18 cellular contexts compared by ENCODE assay signal in the genomic region with DNA sequence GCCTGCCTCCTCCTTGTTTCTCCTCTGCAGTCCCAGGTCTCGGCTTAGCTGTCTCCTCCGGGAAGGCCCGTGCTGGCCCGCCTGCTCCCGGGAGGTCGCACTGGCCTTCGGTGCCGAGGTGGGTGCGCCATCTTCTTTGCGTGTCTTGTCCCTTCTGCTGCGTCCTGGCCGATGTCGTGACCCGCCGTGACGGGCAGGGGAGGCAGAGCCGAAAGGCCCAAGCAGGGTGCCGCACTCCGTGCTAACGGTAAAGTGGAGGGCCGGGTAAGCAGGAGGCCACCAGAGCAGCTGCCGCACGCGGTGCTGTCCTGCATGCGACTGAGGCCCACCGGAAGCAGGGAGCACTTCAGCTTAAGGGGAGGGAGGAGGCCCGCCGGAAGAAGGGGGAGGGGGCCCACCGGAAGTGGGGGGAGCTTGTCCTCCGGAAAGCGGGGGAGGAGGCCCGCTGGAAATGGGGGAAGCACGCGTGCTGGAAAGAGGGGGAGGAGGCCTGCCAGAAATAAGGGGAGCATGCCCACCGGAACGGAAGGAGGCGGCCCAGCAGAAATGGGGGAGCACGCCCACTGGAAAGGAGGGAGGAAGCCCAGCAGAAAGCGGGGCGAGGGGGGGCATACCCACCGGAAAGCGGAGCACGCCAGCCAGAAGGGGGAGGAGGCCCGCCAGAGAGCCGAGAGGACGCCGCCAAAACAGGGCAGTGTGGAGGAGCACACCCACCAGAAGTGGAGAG.
DNase-seq lines count a peak whose midpoint lies in the region; ATAC-seq, FAIRE-seq and TF ChIP-seq lines count a peak whose summit lies in the region.
"Had no signal": no experiment of that assay in that cellular context is flagged by ENCODE, and none has a peak within 500 bp of the region (broad histone marks: within the 10 kb centered on the region; RNA-seq: fewer than 3 reads in every experiment).

No MANE protein-coding gene starts in this region.

- H3K4ac ChIP-seq in neuronal stem cell (ENCODE audit: low read length): no peak overlapping the region

- no CpG with 5 or more reads among the region's 47 CpGs for WGBS in neuronal stem cell (ENCODE audit: extremely low coverage in 2 of 2, insufficient read length in 2 of 2, insufficient replicate concordance in 1 of 2), 2 donors

- no peak overlapping the region for H3K14ac ChIP-seq in neuronal stem cell (ENCODE audit: low read length)

- peak overlapping the region; percentile 55 for H3K23ac ChIP-seq in neuronal stem cell (ENCODE audit: low read depth, low read length, poor library complexity)

- no peak overlapping the region for H3K27ac ChIP-seq in neuronal stem cell (replicated peaks; ENCODE audit: low read length)
- H3K27ac ChIP-seq: GM23248 had no signal

- DNase-seq in CMK (ENCODE audit: low read depth) (peak; percentile 96), NCI-H510A treated with DMSO at 0.1 percent for 48 hours (lab: John Stamatoyannopoulos, UW) (peak; percentile 66), UCSD-AML1 (lab: John Stamatoyannopoulos, UW; ENCODE audit: unreplicated experiment) (peak; percentile 54), neuronal stem cell (ENCODE audit: low spot score) (no peak), GM19239 (ENCODE audit: insufficient read length, low spot score) (no peak), GM12892 (ENCODE audit: insufficient read length) (no peak), left lobe of liver (ENCODE audit: low spot score) (no peak)
- DNase-seq: 8988T; CD4-positive, alpha-beta memory T cell; DMS79 treated with DMSO at 0.1 percent for 48 hours; GM23248; HFFc6; MG63; NCI-H1105; NCI-H2029; Right ventricle myocardium superior had no signal

- H3K27me3 ChIP-seq in neuronal stem cell (ENCODE audit: control insufficient read depth in 3 of 3, insufficient read depth in 3 of 3, low read depth in 1 of 3, low read length in 3 of 3): no peaks in the 10 kb centered on the region
- H3K27me3 ChIP-seq: MG63 had no signal

- no peaks in the 10 kb centered on the region for H3K36me3 ChIP-seq in neuronal stem cell (replicated peaks in 1 of 2; ENCODE audit: control insufficient read depth in 2 of 2, insufficient read depth in 2 of 2, low read length in 2 of 2)
- H3K36me3 ChIP-seq: MG63 had no signal

- H2AFZ ChIP-seq in neuronal stem cell (ENCODE audit: low read length): no peak overlapping the region
- H2AFZ ChIP-seq: GM23248 had no signal

- FAIRE-seq in GM19239 (lab: Jason Lieb, UNC): no peak
- no peak for FAIRE-seq in GM12892 (lab: Jason Lieb, UNC)

- H4K8ac ChIP-seq in neuronal stem cell (ENCODE audit: low read depth, low read length): peak overlapping the region; percentile 82

- H3K9ac ChIP-seq in neuronal stem cell (ENCODE audit: low read depth, low read length, poor library complexity): no peak overlapping the region
- H3K9ac ChIP-seq: GM23248 had no signal

- H2BK5ac ChIP-seq in neuronal stem cell (ENCODE audit: low read length): no peak overlapping the region

- H3K9me3 ChIP-seq in neuronal stem cell (replicated peaks in 1 of 2; ENCODE audit: control insufficient read depth in 2 of 2, insufficient read depth in 1 of 2, low read depth in 1 of 2, low read length in 2 of 2): no peaks in the 10 kb centered on the region
- H3K9me3 ChIP-seq: MG63 had no signal

- peak overlapping the region; percentile 70 for H2AK5ac ChIP-seq in neuronal stem cell (ENCODE audit: low read depth, low read length)

- no peak overlapping the region for H3K4me3 ChIP-seq in neuronal stem cell (ENCODE audit: low read length in 2 of 2)
- H3K4me3 ChIP-seq: GM23248, MG63 had no signal

- no peak for TF ChIP-seq POLR2A in GM12892 (IDR thresholded peaks at IDR 0.05; ENCODE audit: low read depth, low read length)

- peaks cover 0 to 1% of the 10 kb centered on the region in 2 donors for H3K4me1 ChIP-seq in neuronal stem cell (ENCODE audit: control insufficient read depth in 2 of 2, insufficient read depth in 1 of 2, low read depth in 1 of 2, low read length in 2 of 2)

- H3K79me1 ChIP-seq in neuronal stem cell (ENCODE audit: low read depth, low read length): peaks cover 3% of the 10 kb centered on the region

- H3K18ac ChIP-seq in neuronal stem cell (ENCODE audit: low read length): peak overlapping the region; percentile 81

- ATAC-seq in HG02840 (IDR thresholded peaks at IDR 0.05; ENCODE audit: low FRiP score, unreplicated experiment) (no peak), left lobe of liver (no peak)
- ATAC-seq: SK-N-SH treated with all-trans-retinoic acid at 6 μM for 48 hours had no signal

- no peak overlapping the region for H2BK120ac ChIP-seq in neuronal stem cell (ENCODE audit: low read depth, low read length)

- H2BK12ac ChIP-seq in neuronal stem cell (ENCODE audit: low read length): peak overlapping the region; percentile 94

- H4K91ac ChIP-seq in neuronal stem cell (ENCODE audit: low read depth, low read length, poor library complexity): no peak overlapping the region

- no peak overlapping the region for H3K4me2 ChIP-seq in neuronal stem cell (ENCODE audit: insufficient read depth, low read length, poor library complexity, severe bottlenecking)

- peak overlapping the region; percentile 45 for H2BK15ac ChIP-seq in neuronal stem cell (ENCODE audit: low read length)

Comparison
In these comparisons a context has a peak if more than half of its experiments do, and no peak if none do; other contexts are left out.
1. DNase-seq: peak in CMK (single experiment), NCI-H510A treated with DMSO at 0.1 percent for 48 hours (single experiment) and UCSD-AML1 (single experiment); none in neuronal stem cell (single experiment), GM19239 (single experiment), GM12892 (single experiment) and left lobe of liver (single experiment).